ENCODE assay signal across 1 cellular context in the genomic region with DNA sequence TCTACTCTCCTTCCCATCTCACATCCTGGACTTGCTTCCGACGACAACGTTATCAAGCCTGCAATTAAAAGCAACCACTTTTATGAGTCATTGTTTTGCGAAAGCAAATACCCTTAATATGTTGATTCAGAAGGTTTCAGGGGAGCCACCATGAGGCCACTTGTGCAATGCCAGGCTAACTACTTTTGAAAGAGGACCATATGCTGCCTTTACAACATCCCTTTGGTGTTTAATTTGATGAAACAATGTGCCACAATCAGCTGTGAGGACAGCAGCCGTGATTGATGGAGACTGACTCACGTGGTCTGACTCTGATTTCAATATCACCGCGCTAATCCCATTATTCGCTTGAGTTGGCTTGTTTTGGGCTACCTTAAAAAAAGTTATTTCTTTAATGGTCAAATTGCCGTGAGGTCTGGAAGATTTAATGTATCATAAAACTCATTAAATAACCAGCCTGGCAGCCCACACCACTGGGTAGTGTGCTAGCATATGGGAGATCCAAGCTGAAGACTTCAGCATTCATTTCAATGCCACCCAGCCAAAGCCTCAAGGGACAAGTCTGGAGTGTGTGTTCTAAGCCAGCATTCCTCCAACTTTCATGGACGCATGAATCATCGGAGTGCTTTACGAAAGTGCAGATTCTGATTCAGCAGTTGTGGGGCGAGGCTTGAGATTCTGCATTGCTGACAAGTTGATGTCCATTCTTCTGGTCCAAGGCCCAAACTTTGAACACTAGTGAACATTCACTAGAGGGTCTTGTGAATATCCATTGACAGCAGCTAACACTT.
TF ChIP-seq lines count a peak whose summit lies in the region.

No MANE protein-coding gene starts in this region.

TF ChIP-seq in HEK293, 187 proteins besides CTCF, POLR2A, EP300 and RAD21 (continued from another document and continues in another):
- TF ChIP-seq ZNF560 (tag by site-specific recombination; IDR thresholded peaks at IDR 0.05; ENCODE audit: borderline replicate concordance): no peak
- 0 out of 2 replicates have a peak, but pooled peaks have one; percentile 13 for TF ChIP-seq WT1 (tag by site-specific recombination; IDR thresholded peaks at IDR 0.05)
- no peak for TF ChIP-seq ZNF354C (tag by site-specific recombination; IDR thresholded peaks at IDR 0.05; ENCODE audit: borderline replicate concordance, low read depth)
- no peak for TF ChIP-seq ZNF48 (tag by site-specific recombination; IDR thresholded peaks at IDR 0.05)
- no peak for TF ChIP-seq ZNF157 (tag by site-specific recombination; IDR thresholded peaks at IDR 0.05)
- TF ChIP-seq MYNN (tag by site-specific recombination; IDR thresholded peaks at IDR 0.05; ENCODE audit: borderline replicate concordance): no peak; the same call in 1 of the 2 replicates
- TF ChIP-seq ZNF24 (tag by site-specific recombination; IDR thresholded peaks at IDR 0.05): peak; percentile 82; the same call in 1 of the 2 replicates
- no peak; the same call in 1 of the 2 replicates for TF ChIP-seq GLIS2 (tag by site-specific recombination; IDR thresholded peaks at IDR 0.05)
- TF ChIP-seq, protein P1, sequence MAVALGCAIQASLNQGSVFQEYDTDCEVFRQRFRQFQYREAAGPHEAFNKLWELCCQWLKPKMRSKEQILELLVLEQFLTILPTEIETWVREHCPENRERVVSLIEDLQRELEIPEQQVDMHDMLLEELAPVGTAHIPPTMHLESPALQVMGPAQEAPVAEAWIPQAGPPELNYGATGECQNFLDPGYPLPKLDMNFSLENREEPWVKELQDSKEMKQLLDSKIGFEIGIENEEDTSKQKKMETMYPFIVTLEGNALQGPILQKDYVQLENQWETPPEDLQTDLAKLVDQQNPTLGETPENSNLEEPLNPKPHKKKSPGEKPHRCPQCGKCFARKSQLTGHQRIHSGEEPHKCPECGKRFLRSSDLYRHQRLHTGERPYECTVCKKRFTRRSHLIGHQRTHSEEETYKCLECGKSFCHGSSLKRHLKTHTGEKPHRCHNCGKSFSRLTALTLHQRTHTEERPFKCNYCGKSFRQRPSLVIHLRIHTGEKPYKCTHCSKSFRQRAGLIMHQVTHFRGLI (tag by site-specific recombination; IDR thresholded peaks at IDR 0.05): no peak
- no peak for TF ChIP-seq ZNF585B (tag by site-specific recombination; IDR thresholded peaks at IDR 0.05)
- no peak for TF ChIP-seq ZNF529 (tag by site-specific recombination; IDR thresholded peaks at IDR 0.05; ENCODE audit: insufficient replicate concordance)
- TF ChIP-seq, protein P2, sequence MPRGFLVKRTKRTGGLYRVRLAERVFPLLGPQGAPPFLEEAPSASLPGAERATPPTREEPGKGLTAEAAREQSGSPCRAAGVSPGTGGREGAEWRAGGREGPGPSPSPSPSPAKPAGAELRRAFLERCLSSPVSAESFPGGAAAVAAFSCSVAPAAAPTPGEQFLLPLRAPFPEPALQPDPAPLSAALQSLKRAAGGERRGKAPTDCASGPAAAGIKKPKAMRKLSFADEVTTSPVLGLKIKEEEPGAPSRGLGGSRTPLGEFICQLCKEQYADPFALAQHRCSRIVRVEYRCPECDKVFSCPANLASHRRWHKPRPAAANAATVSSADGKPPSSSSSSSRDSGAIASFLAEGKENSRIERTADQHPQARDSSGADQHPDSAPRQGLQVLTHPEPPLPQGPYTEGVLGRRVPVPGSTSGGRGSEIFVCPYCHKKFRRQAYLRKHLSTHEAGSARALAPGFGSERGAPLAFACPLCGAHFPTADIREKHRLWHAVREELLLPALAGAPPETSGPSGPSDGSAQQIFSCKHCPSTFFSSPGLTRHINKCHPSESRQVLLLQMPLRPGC (tag by site-specific recombination; IDR thresholded peaks at IDR 0.05): peak; percentile 77
- no peak for TF ChIP-seq ZNF292 (tag by site-specific recombination; IDR thresholded peaks at IDR 0.05; ENCODE audit: borderline replicate concordance, low read depth)
- no peak for TF ChIP-seq ZBTB8A (tag by site-specific recombination; IDR thresholded peaks at IDR 0.05)
- TF ChIP-seq ZFP41 (tag by site-specific recombination; IDR thresholded peaks at IDR 0.05; ENCODE audit: borderline replicate concordance): no peak
- TF ChIP-seq ZSCAN16 (tag by site-specific recombination; IDR thresholded peaks at IDR 0.05): no peak
- peak; percentile 82; the same call in 1 of the 2 replicates for TF ChIP-seq ZEB2 (tag by site-specific recombination; IDR thresholded peaks at IDR 0.05)
- TF ChIP-seq REST (tag by site-specific recombination; IDR thresholded peaks at IDR 0.05): no peak
- no peak for TF ChIP-seq ZNF121 (tag by site-specific recombination; IDR thresholded peaks at IDR 0.05)
- TF ChIP-seq ZNF510 (tag by site-specific recombination; IDR thresholded peaks at IDR 0.05; ENCODE audit: insufficient replicate concordance): no peak
- TF ChIP-seq KLF17 (tag by site-specific recombination; IDR thresholded peaks at IDR 0.05): 0 out of 2 replicates have a peak, but pooled peaks have one; percentile 33
- no peak for TF ChIP-seq SP2 (tag by site-specific recombination; IDR thresholded peaks at IDR 0.05)
- TF ChIP-seq, protein P3, sequence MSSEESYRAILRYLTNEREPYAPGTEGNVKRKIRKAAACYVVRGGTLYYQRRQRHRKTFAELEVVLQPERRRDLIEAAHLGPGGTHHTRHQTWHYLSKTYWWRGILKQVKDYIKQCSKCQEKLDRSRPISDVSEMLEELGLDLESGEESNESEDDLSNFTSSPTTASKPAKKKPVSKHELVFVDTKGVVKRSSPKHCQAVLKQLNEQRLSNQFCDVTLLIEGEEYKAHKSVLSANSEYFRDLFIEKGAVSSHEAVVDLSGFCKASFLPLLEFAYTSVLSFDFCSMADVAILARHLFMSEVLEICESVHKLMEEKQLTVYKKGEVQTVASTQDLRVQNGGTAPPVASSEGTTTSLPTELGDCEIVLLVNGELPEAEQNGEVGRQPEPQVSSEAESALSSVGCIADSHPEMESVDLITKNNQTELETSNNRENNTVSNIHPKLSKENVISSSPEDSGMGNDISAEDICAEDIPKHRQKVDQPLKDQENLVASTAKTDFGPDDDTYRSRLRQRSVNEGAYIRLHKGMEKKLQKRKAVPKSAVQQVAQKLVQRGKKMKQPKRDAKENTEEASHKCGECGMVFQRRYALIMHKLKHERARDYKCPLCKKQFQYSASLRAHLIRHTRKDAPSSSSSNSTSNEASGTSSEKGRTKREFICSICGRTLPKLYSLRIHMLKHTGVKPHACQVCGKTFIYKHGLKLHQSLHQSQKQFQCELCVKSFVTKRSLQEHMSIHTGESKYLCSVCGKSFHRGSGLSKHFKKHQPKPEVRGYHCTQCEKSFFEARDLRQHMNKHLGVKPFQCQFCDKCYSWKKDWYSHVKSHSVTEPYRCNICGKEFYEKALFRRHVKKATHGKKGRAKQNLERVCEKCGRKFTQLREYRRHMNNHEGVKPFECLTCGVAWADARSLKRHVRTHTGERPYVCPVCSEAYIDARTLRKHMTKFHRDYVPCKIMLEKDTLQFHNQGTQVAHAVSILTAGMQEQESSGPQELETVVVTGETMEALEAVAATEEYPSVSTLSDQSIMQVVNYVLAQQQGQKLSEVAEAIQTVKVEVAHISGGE (tag by site-specific recombination; conservative IDR thresholded peaks at IDR 0.05; ENCODE audit: low read depth): no peak
- no peak for TF ChIP-seq ZNF146 (tag by site-specific recombination; IDR thresholded peaks at IDR 0.05)
- TF ChIP-seq PRDM1 (tag by site-specific recombination; IDR thresholded peaks at IDR 0.05): no peak; the same call in 1 of the 2 replicates
- 0 out of 2 replicates have a peak, but pooled peaks have one; percentile 32 for TF ChIP-seq ZNF10 (tag by site-specific recombination; IDR thresholded peaks at IDR 0.05)
- TF ChIP-seq ZNF830 (tag by site-specific recombination; IDR thresholded peaks at IDR 0.05; ENCODE audit: low read depth): no peak
- no peak for TF ChIP-seq ZNF239 (tag by site-specific recombination; IDR thresholded peaks at IDR 0.05)
- no peak for TF ChIP-seq ZNF169 (tag by site-specific recombination; IDR thresholded peaks at IDR 0.05)
- TF ChIP-seq ZNF426 (tag by site-specific recombination; IDR thresholded peaks at IDR 0.05): no peak
- TF ChIP-seq ZNF610 (tag by site-specific recombination; IDR thresholded peaks at IDR 0.05; ENCODE audit: borderline replicate concordance): no peak
- TF ChIP-seq ZNF433 (tag by site-specific recombination; IDR thresholded peaks at IDR 0.05; ENCODE audit: low read depth): no peak
- TF ChIP-seq SETDB1 (IDR thresholded peaks at IDR 0.05; ENCODE audit: insufficient read length, low read length): no peak
- no peak for TF ChIP-seq EGR2 (tag by site-specific recombination; IDR thresholded peaks at IDR 0.05; ENCODE audit: low read depth)
- no peak for TF ChIP-seq SCRT1 (tag by site-specific recombination; IDR thresholded peaks at IDR 0.05; ENCODE audit: borderline replicate concordance)
- TF ChIP-seq ZXDB (tag by site-specific recombination; IDR thresholded peaks at IDR 0.05): peak; percentile 48; the same call in 1 of the 2 replicates
- peak; percentile 54 for TF ChIP-seq ZFP69B (tag by site-specific recombination; IDR thresholded peaks at IDR 0.05)
- no peak for TF ChIP-seq ZNF248 (tag by site-specific recombination; IDR thresholded peaks at IDR 0.05)
- TF ChIP-seq ZNF214 (tag by site-specific recombination; IDR thresholded peaks at IDR 0.05; ENCODE audit: borderline replicate concordance): no peak
- TF ChIP-seq SP7 (tag by site-specific recombination; IDR thresholded peaks at IDR 0.05): peak; percentile 99
- TF ChIP-seq ZNF391 (tag by site-specific recombination; IDR thresholded peaks at IDR 0.05; ENCODE audit: borderline replicate concordance, low read depth): 0 out of 2 replicates have a peak, but pooled peaks have one; percentile 68
- no peak for TF ChIP-seq ZNF202 (tag by site-specific recombination; IDR thresholded peaks at IDR 0.05; ENCODE audit: borderline replicate concordance)
- TF ChIP-seq MZF1 (tag by site-specific recombination; IDR thresholded peaks at IDR 0.05; ENCODE audit: borderline replicate concordance): no peak
- TF ChIP-seq ZSCAN4 (tag by site-specific recombination; IDR thresholded peaks at IDR 0.05): 0 out of 2 replicates have a peak, but pooled peaks have one; percentile 10
- no peak for TF ChIP-seq GLI4 (tag by site-specific recombination; IDR thresholded peaks at IDR 0.05)
- TF ChIP-seq ZNF175 (tag by site-specific recombination; IDR thresholded peaks at IDR 0.05): no peak
- no peak for TF ChIP-seq SALL2 (tag by site-specific recombination; IDR thresholded peaks at IDR 0.05; ENCODE audit: borderline replicate concordance)
- TF ChIP-seq ZNF629 (tag by site-specific recombination; IDR thresholded peaks at IDR 0.05): peak; percentile 91
- TF ChIP-seq ZNF501 (tag by site-specific recombination; IDR thresholded peaks at IDR 0.05): no peak
- peak; percentile 44; the same call in 1 of the 2 replicates for TF ChIP-seq ZNF398 (tag by site-specific recombination; IDR thresholded peaks at IDR 0.05)
